In genomic region chr10:6070647-6071046, GRCh38 we compare ENCODE assay signal across 15 cellular contexts. TPM values are rescaled to one million over a fixed set of nuclear protein-coding genes. Genes with fewer than 3 reads are reported as not detected.
DNase-seq lines count a peak whose midpoint lies in the region; ATAC-seq and TF ChIP-seq lines count a peak whose summit lies in the region.
"Had no signal": no experiment of that assay in that cellular context is flagged by ENCODE, and none has a peak within 500 bp of the region (broad histone marks: within the 10 kb centered on the region; RNA-seq: fewer than 3 reads in every experiment).

No MANE protein-coding gene starts in this region.

- DNase-seq in activated CD4-positive, alpha-beta T cell treated with anti-CD3 and anti-CD28 coated beads for 4 hours = peak; percentile 69 to 70
- DNase-seq in activated CD4-positive, alpha-beta T cell treated with anti-CD3 and anti-CD28 coated beads, Interleukin-2, amount 50 U/mL, for 1 hour = no peak
- peak; percentile 51 for DNase-seq in activated CD8-positive, alpha-beta memory T cell treated with anti-CD3 and anti-CD28 coated beads, Interleukin-2, amount 50 U/mL, for 4 hours
- no peak for DNase-seq in effector memory CD4-positive, alpha-beta T cell
- no peak for DNase-seq in HFFc6
- DNase-seq: mesendoderm, NCI-H2227 treated with DMSO at 0.1 percent for 48 hours had no signal

- no peaks in the 10 kb centered on the region for H3K27me3 ChIP-seq in effector memory CD4-positive, alpha-beta T cell (replicated peaks; ENCODE audit: control insufficient read depth, insufficient read depth, low read length, poor library complexity, severe bottlenecking)
- H3K27me3 ChIP-seq in gastroesophageal sphincter = peaks cover 14% of the 10 kb centered on the region
- H3K27me3 ChIP-seq: body of pancreas had no signal

- TF ChIP-seq CTCF in HFFc6 (IDR thresholded peaks at IDR 0.05) = no peak
- no peak for TF ChIP-seq CTCF in gastroesophageal sphincter (IDR thresholded peaks at IDR 0.05)

- peaks cover 59% of the 10 kb centered on the region for H3K4me1 ChIP-seq in effector memory CD4-positive, alpha-beta T cell (ENCODE audit: control insufficient read depth, insufficient read depth, low read length, poor library complexity, severe bottlenecking)
- H3K4me1 ChIP-seq in gastroesophageal sphincter = peaks cover 0 to under 1% (median 0%) of the 10 kb centered on the region in 3 donors
- H3K4me1 ChIP-seq: body of pancreas had no signal

- no peak for ATAC-seq in stimulated activated memory B cell treated with anti-CD40 and anti-IgM and Interleukin-4, amounts not matched to agents 10 μg/mL and 1 μg/mL and 100 μg/mL, for 72 hours
- ATAC-seq in HG02938 (IDR thresholded peaks at IDR 0.05; ENCODE audit: unreplicated experiment) (no peak), gastroesophageal sphincter (no peak)
- ATAC-seq: body of pancreas had no signal

- H3K4me1 Mint-ChIP-seq in stimulated activated memory B cell treated with anti-CD40 and anti-IgM and Interleukin-4, amounts not matched to agents 10 μg/mL and 1 μg/mL and 100 μg/mL, for 72 hours = peaks cover 88% of the 10 kb centered on the region
- H3K4me1 Mint-ChIP-seq in HFFc6 (ENCODE audit: low read depth) = peaks cover 10% of the 10 kb centered on the region

- H3K36me3 Mint-ChIP-seq in stimulated activated memory B cell treated with anti-CD40 and anti-IgM and Interleukin-4, amounts not matched to agents 10 μg/mL and 1 μg/mL and 100 μg/mL, for 72 hours = peaks cover 6% of the 10 kb centered on the region
- H3K36me3 Mint-ChIP-seq in HFFc6 (ENCODE audit: low read depth) = no peaks in the 10 kb centered on the region; the same call in 1 of the 2 replicates

- no peak overlapping the region for H3K4me3 ChIP-seq in effector memory CD4-positive, alpha-beta T cell (ENCODE audit: insufficient read depth, low read depth, low read length, poor library complexity, severe bottlenecking)
- no peak overlapping the region for H3K4me3 ChIP-seq in gastroesophageal sphincter
- H3K4me3 ChIP-seq: body of pancreas had no signal

- no peak for TF ChIP-seq POLR2A in gastroesophageal sphincter (IDR thresholded peaks at IDR 0.05)

- WGBS in gastroesophageal sphincter (ENCODE audit: low coverage in 1 of 2), 2 donors = 78 to 92% methylated on average over 2 to 5 of the region's 5 CpGs

- H3K27ac ChIP-seq in effector memory CD4-positive, alpha-beta T cell (ENCODE audit: insufficient read depth, low read length, poor library complexity, severe bottlenecking) = peak overlapping the region; percentile 2
- no peak overlapping the region for H3K27ac ChIP-seq in gastroesophageal sphincter
- H3K27ac ChIP-seq: body of pancreas, epithelial cell of prostate had no signal

- no peak for TF ChIP-seq EP300 in gastroesophageal sphincter (IDR thresholded peaks at IDR 0.05)

- peak overlapping the region; percentile 49 for H3K4me3 Mint-ChIP-seq in stimulated activated memory B cell treated with anti-CD40 and anti-IgM and Interleukin-4, amounts not matched to agents 10 μg/mL and 1 μg/mL and 100 μg/mL, for 72 hours
- H3K4me3 Mint-ChIP-seq in HFFc6 = no peak overlapping the region

- H3K9me3 Mint-ChIP-seq in stimulated activated memory B cell treated with anti-CD40 and anti-IgM and Interleukin-4, amounts not matched to agents 10 μg/mL and 1 μg/mL and 100 μg/mL, for 72 hours = no peaks in the 10 kb centered on the region
- no peaks in the 10 kb centered on the region for H3K9me3 Mint-ChIP-seq in HFFc6

- no peaks in the 10 kb centered on the region for H3K27me3 Mint-ChIP-seq in stimulated activated memory B cell treated with anti-CD40 and anti-IgM and Interleukin-4, amounts not matched to agents 10 μg/mL and 1 μg/mL and 100 μg/mL, for 72 hours
- peaks cover 75% of the 10 kb centered on the region for H3K27me3 Mint-ChIP-seq in HFFc6 (ENCODE audit: insufficient read depth)

- peak overlapping the region; percentile 99 for H3K27ac Mint-ChIP-seq in stimulated activated memory B cell treated with anti-CD40 and anti-IgM and Interleukin-4, amounts not matched to agents 10 μg/mL and 1 μg/mL and 100 μg/mL, for 72 hours
- no peak overlapping the region for H3K27ac Mint-ChIP-seq in HFFc6

- H3K36me3 ChIP-seq in effector memory CD4-positive, alpha-beta T cell (ENCODE audit: control insufficient read depth, insufficient read depth, low read length) = no peaks in the 10 kb centered on the region
- H3K36me3 ChIP-seq in gastroesophageal sphincter = no peaks in the 10 kb centered on the region

- no peaks in the 10 kb centered on the region for H3K9me3 ChIP-seq in effector memory CD4-positive, alpha-beta T cell (ENCODE audit: control insufficient read depth, low read length)
- H3K9me3 ChIP-seq in gastroesophageal sphincter = no peaks in the 10 kb centered on the region
- H3K9me3 ChIP-seq: body of pancreas had no signal

RNA-seq across cellular contexts. Expression of gene IL2RA, which starts 8.5 kb away (rescaled TPM):
- not detected for total RNA-seq in HFFc6 (2021; fragmentation: NEBNext Ultra II Directional; extraction: Animal tissue kit (Norgen Biotek cat#: 25700))
- 10 to 100 TPM in 1 of 4 donors, under 1 TPM in 3; 0.31 to 16.3 (median 0.50) TPM for total RNA-seq in gastroesophageal sphincter
- total RNA-seq: Daoy, M059J, pulmonary artery endothelial cell had no signal

RNA-seq across cellular contexts. Expression of gene RBM17, which starts 18.2 kb away (rescaled TPM):
- total RNA-seq in HFFc6 (2021; fragmentation: NEBNext Ultra II Directional; extraction: Animal tissue kit (Norgen Biotek cat#: 25700)) = 10 to 100 TPM; 53.4 to 75.2 (median 66.3) TPM
- 10 to 100 TPM; 51.0 to 72.9 (median 66.7) TPM for total RNA-seq in gastroesophageal sphincter

Comparison
In these comparisons a context has a peak if more than half of its experiments do, and no peak if none do; other contexts are left out.
1. DNase-seq: peak in activated CD4-positive, alpha-beta T cell treated with anti-CD3 and anti-CD28 coated beads for 4 hours (2 of 2) and activated CD8-positive, alpha-beta memory T cell treated with anti-CD3 and anti-CD28 coated beads, Interleukin-2, amount 50 U/mL, for 4 hours (single experiment); none in activated CD4-positive, alpha-beta T cell treated with anti-CD3 and anti-CD28 coated beads, Interleukin-2, amount 50 U/mL, for 1 hour (single experiment), effector memory CD4-positive, alpha-beta T cell (0 of 3) and HFFc6 (single experiment).